ENCODE assay signal across 8 cellular contexts in genomic region chrX:130975947-130976346, GRCh38.
A peak's percentile ranks its signal among the peaks of the same experiment; 100 is the strongest.
DNase-seq lines count a peak whose midpoint lies in the region; ATAC-seq and TF ChIP-seq lines count a peak whose summit lies in the region.

No MANE protein-coding gene starts in this region.

- intact Hi-C loops in esophagus muscularis mucosa (cut with DNase I), result loop anchor here (10.0 kb wide), 1 partner anchor 659 kb away; no protein-coding TSS in a partner anchor

- H2AFZ ChIP-seq in MM.1S (ENCODE audit: low read length) (no peak overlapping the region), parathyroid adenoma (no peak overlapping the region)

- no peaks in the 10 kb centered on the region for H3K9me3 ChIP-seq in MM.1S (replicated peaks; ENCODE audit: insufficient read depth, low read length)
- H3K9me3 ChIP-seq in esophagus muscularis mucosa, result no peaks in the 10 kb centered on the region
- H3K9me3 ChIP-seq in parathyroid adenoma (ENCODE audit: control insufficient read depth, low read length), result no peaks in the 10 kb centered on the region

- TF ChIP-seq CTCF in MM.1S (IDR thresholded peaks at IDR 0.05; ENCODE audit: low read length), result peak; percentile 72
- TF ChIP-seq CTCF in esophagus muscularis mucosa (IDR thresholded peaks at IDR 0.05), result peak; percentile 30 to 41 (median 35)
- TF ChIP-seq CTCF in parathyroid adenoma (IDR thresholded peaks at IDR 0.05), result peak; percentile 34

- H3K4me1 ChIP-seq in MM.1S (ENCODE audit: low read length) (no peaks in the 10 kb centered on the region), esophagus muscularis mucosa (no peaks in the 10 kb centered on the region), parathyroid adenoma (no peaks in the 10 kb centered on the region)

- H3K4me2 ChIP-seq in MM.1S (ENCODE audit: low read depth, low read length), result peak overlapping the region; percentile 36; the same call in 1 of the 2 replicates
- no peak overlapping the region for H3K4me2 ChIP-seq in parathyroid adenoma (ENCODE audit: low read length)

- H3K9ac ChIP-seq in MM.1S (ENCODE audit: low read length) (no peak overlapping the region), parathyroid adenoma (no peak overlapping the region)

- H3K79me2 ChIP-seq in MM.1S (ENCODE audit: low read length) (no peaks in the 10 kb centered on the region), parathyroid adenoma (no peaks in the 10 kb centered on the region)

- DNase-seq in NCI-H524 (lab: John Stamatoyannopoulos, UW) (peak; percentile 11 to 73), NCI-H524 treated with DMSO at 0.1 percent for 48 hours (lab: John Stamatoyannopoulos, UW) (no peak), MM.1S (peak; percentile 66), SW480 (ENCODE audit: low spot score) (peak; percentile 65), esophagus muscularis mucosa (ENCODE audit: extremely low spot score) (no peak)

- no peaks in the 10 kb centered on the region for H3F3A ChIP-seq in MM.1S (ENCODE audit: insufficient read depth, low read length)

- no peak overlapping the region for H3K4me3 ChIP-seq in MM.1S (ENCODE audit: low read length)
- H3K4me3 ChIP-seq in esophagus muscularis mucosa, result no peak overlapping the region
- H3K4me3 ChIP-seq in parathyroid adenoma (ENCODE audit: low read depth, low read length), result no peak overlapping the region

- H3K27me3 ChIP-seq in MM.1S (replicated peaks; ENCODE audit: insufficient read depth, low read length) (no peaks in the 10 kb centered on the region), esophagus muscularis mucosa (no peaks in the 10 kb centered on the region), parathyroid adenoma (ENCODE audit: control insufficient read depth, insufficient read depth, low read length) (no peaks in the 10 kb centered on the region)

- H3K36me3 ChIP-seq in MM.1S (replicated peaks; ENCODE audit: insufficient read depth, low read length) (no peaks in the 10 kb centered on the region), esophagus muscularis mucosa (no peaks in the 10 kb centered on the region), parathyroid adenoma (ENCODE audit: control insufficient read depth, insufficient read depth, low read length) (no peaks in the 10 kb centered on the region)

- H3K27ac ChIP-seq in MM.1S (ENCODE audit: low read length) (no peak overlapping the region), esophagus muscularis mucosa (replicated peaks in 1 of 4) (no peak overlapping the region), parathyroid adenoma (no peak overlapping the region)

- TF ChIP-seq EP300 in esophagus muscularis mucosa (IDR thresholded peaks at IDR 0.05), result no peak

- peak; percentile 74 for ATAC-seq in GM21528 (IDR thresholded peaks at IDR 0.05; ENCODE audit: low FRiP score, unreplicated experiment)
- ATAC-seq in HG02678 (IDR thresholded peaks at IDR 0.05; ENCODE audit: unreplicated experiment), result no peak

- H3K9me2 ChIP-seq in MM.1S (replicated peaks; ENCODE audit: insufficient read depth, low read length), result no peaks in the 10 kb centered on the region

- no peak for TF ChIP-seq POLR2A in esophagus muscularis mucosa (IDR thresholded peaks at IDR 0.05; ENCODE audit: low read depth)

- 13% methylated on average over 7 of the region's 7 CpGs for WGBS in esophagus muscularis mucosa

- no peaks in the 10 kb centered on the region for H4K20me1 ChIP-seq in MM.1S (ENCODE audit: insufficient read depth, low read length)

Comparison
In these comparisons a context has a peak if more than half of its experiments do, and no peak if none do; other contexts are left out.
1. DNase-seq: peak in NCI-H524 (2 of 2), MM.1S (single experiment) and SW480 (single experiment); none in NCI-H524 treated with DMSO at 0.1 percent for 48 hours (single experiment) and esophagus muscularis mucosa (single experiment).
2. Peak in every context shown above with its lines, with median percentiles within 50 percentile points of each other: CTCF ChIP-seq.